2 cellular contexts compared by ENCODE assay signal in genomic region chr11:96794152-96794551, GRCh38.
TF ChIP-seq lines count a peak whose summit lies in the region.

No MANE protein-coding gene starts in this region.

TF ChIP-seq in HEK293T, 16 proteins besides CTCF, POLR2A, EP300 and RAD21 (continued from another document):
- TF ChIP-seq PKNOX1 (IDR thresholded peaks at IDR 0.05) (no peak), FOXK2 (IDR thresholded peaks at IDR 0.05) (no peak)
TF ChIP-seq in HEK293T: peak in this region for 0.

TF ChIP-seq in SK-N-SH treated with all-trans-retinoic acid at 6 μM for 48 hours, 23 proteins besides CTCF, POLR2A, EP300 and RAD21 (continued from another document):
- TF ChIP-seq ZNF565 (CRISPR knock-in tag; conservative IDR thresholded peaks at IDR 0.05; ENCODE audit: low read depth) (no peak), BACH2 (CRISPR knock-in tag; IDR thresholded peaks at IDR 0.05; ENCODE audit: borderline replicate concordance) (no peak), GLIS3 (CRISPR knock-in tag; IDR thresholded peaks at IDR 0.05) (no peak), RARB (CRISPR knock-in tag; IDR thresholded peaks at IDR 0.05) (no peak), ZNF8 (CRISPR knock-in tag; IDR thresholded peaks at IDR 0.05) (no peak), ZFP3 (CRISPR knock-in tag; IDR thresholded peaks at IDR 0.05) (no peak), TCF4 (CRISPR knock-in tag; IDR thresholded peaks at IDR 0.05; ENCODE audit: borderline replicate concordance) (no peak)
- TF ChIP-seq, protein P1, sequence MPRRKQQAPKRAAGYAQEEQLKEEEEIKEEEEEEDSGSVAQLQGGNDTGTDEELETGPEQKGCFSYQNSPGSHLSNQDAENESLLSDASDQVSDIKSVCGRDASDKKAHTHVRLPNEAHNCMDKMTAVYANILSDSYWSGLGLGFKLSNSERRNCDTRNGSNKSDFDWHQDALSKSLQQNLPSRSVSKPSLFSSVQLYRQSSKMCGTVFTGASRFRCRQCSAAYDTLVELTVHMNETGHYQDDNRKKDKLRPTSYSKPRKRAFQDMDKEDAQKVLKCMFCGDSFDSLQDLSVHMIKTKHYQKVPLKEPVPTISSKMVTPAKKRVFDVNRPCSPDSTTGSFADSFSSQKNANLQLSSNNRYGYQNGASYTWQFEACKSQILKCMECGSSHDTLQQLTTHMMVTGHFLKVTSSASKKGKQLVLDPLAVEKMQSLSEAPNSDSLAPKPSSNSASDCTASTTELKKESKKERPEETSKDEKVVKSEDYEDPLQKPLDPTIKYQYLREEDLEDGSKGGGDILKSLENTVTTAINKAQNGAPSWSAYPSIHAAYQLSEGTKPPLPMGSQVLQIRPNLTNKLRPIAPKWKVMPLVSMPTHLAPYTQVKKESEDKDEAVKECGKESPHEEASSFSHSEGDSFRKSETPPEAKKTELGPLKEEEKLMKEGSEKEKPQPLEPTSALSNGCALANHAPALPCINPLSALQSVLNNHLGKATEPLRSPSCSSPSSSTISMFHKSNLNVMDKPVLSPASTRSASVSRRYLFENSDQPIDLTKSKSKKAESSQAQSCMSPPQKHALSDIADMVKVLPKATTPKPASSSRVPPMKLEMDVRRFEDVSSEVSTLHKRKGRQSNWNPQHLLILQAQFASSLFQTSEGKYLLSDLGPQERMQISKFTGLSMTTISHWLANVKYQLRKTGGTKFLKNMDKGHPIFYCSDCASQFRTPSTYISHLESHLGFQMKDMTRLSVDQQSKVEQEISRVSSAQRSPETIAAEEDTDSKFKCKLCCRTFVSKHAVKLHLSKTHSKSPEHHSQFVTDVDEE (CRISPR knock-in tag; IDR thresholded peaks at IDR 0.05): no peak
